ENCODE assay signal across 8 cellular contexts in genomic region chr11:134423106-134423505, GRCh38. TPM values are rescaled to one million over a fixed set of nuclear protein-coding genes. Genes with fewer than 3 reads are reported as not detected.
"Had no signal": no experiment of that assay in that cellular context is flagged by ENCODE, and none has a peak within 500 bp of the region (broad histone marks: within the 10 kb centered on the region; RNA-seq: fewer than 3 reads in every experiment).

No MANE protein-coding gene starts in this region.

- FAIRE-seq: HTR-8/SVneo, K562 had no signal

- ATAC-seq: GM23338, HCT116, K562 had no signal

- H3K27ac Mint-ChIP-seq: GM23338, HFFc6 had no signal

- H3K36me3 ChIP-seq: HAP-1 had no signal

- H3K9me3 Mint-ChIP-seq: GM23338 had no signal

- H3K4me1 ChIP-seq: HAP-1 had no signal

- H3K4me3 ChIP-seq: GM23338, HAP-1, K562 had no signal

- DNase-seq: H7, HFFc6, IMR-90 had no signal

- H3K9me3 ChIP-seq: HAP-1 had no signal

- H3K4me2 ChIP-seq: GM23338 had no signal

- H2AFZ ChIP-seq: GM23338 had no signal

RNA-seq across cellular contexts. Expression of gene B3GAT1, which starts 11.1 kb away (rescaled TPM):
- total RNA-seq: HFFc6, IMR-90 had no signal
- polyA plus RNA-seq: IMR-90 had no signal
